In genomic region chr21:17491716-17492414, GRCh38 we compare ENCODE assay signal across 7 cellular contexts. TPM values are rescaled to one million over a fixed set of nuclear protein-coding genes. Genes with fewer than 3 reads are reported as not detected.
DNase-seq lines count a peak whose midpoint lies in the region; ATAC-seq and TF ChIP-seq lines count a peak whose summit lies in the region.

No MANE protein-coding gene starts in this region.

- no peaks in the 10 kb centered on the region for H3K36me3 ChIP-seq in GM23338 (ENCODE audit: insufficient read depth)
- no peaks in the 10 kb centered on the region for H3K36me3 ChIP-seq in transverse colon

- H3K4me3 ChIP-seq in GM23338 (no peak overlapping the region), transverse colon (no peak overlapping the region)

- H3K27ac ChIP-seq in GM23338 (ENCODE audit: low read depth) (no peak overlapping the region), transverse colon (no peak overlapping the region)

- no peaks in the 10 kb centered on the region for H3F3A ChIP-seq in GM23338 (replicated peaks; ENCODE audit: low read depth)

- no peak overlapping the region for H3K4me3 Mint-ChIP-seq in GM23338
- no peak overlapping the region for H3K4me3 Mint-ChIP-seq in natural killer cell

- WGBS in transverse colon (ENCODE audit: low coverage in 1 of 2), 2 donors: 60 to 67% methylated on average over 4 to 7 of the region's 7 CpGs

- intact Hi-C loops in natural killer cell (cut with micrococcal nuclease): no loop called here
- intact Hi-C loops in transverse colon (cut with DNase I; ENCODE audit: low total_unique reads): no loop called here

- H3K4me2 ChIP-seq in GM23338: no peak overlapping the region

- H3K27me3 Mint-ChIP-seq in GM23338 (ENCODE audit: insufficient read depth, low read depth, poor library complexity) (no peaks in the 10 kb centered on the region), natural killer cell (ENCODE audit: low read depth in 2 of 2) (peaks cover 0 to 3% of the 10 kb centered on the region in 2 donors)

- ATAC-seq in GM23338: no peak
- no peak for ATAC-seq in natural killer cell
- ATAC-seq in HG03045 (IDR thresholded peaks at IDR 0.05; ENCODE audit: unreplicated experiment): no peak

- no peaks in the 10 kb centered on the region for H3K9me3 ChIP-seq in transverse colon

- peak overlapping the region; percentile 48; the same call in 1 of the 2 replicates for H2AFZ ChIP-seq in GM23338

- H3K4me1 ChIP-seq in GM23338 (ENCODE audit: insufficient read depth) (no peaks in the 10 kb centered on the region), transverse colon (peaks cover 0 to 13% (median 3%) of the 10 kb centered on the region in 4 donors)

- in situ Hi-C loops in transverse colon (cut with MboI; ENCODE audit: low pct_ligation_motif_present in 1 of 4, low pct_unique_long_range_greater_than_20kb in 1 of 4, low sequenced_read_pairs in 3 of 4): no loop called here

- H3K27me3 ChIP-seq in GM23338 (ENCODE audit: insufficient read depth) (no peaks in the 10 kb centered on the region), transverse colon (no peaks in the 10 kb centered on the region)

- H3K4me1 Mint-ChIP-seq in GM23338 (no peaks in the 10 kb centered on the region), natural killer cell (no peaks in the 10 kb centered on the region)

- H3K9me3 Mint-ChIP-seq in GM23338 (no peaks in the 10 kb centered on the region), natural killer cell (peaks cover 2 to 3% of the 10 kb centered on the region in 2 donors)

- TF ChIP-seq CTCF in GM23338 (conservative IDR thresholded peaks at IDR 0.05; ENCODE audit: low read depth in 2 of 2): no peak
- TF ChIP-seq CTCF in natural killer cell (IDR thresholded peaks at IDR 0.05): no peak
- TF ChIP-seq CTCF in transverse colon (IDR thresholded peaks at IDR 0.05): no peak

- no peak for TF ChIP-seq POLR2A in transverse colon (IDR thresholded peaks at IDR 0.05)

- TF ChIP-seq EP300 in transverse colon (IDR thresholded peaks at IDR 0.05; ENCODE audit: low read depth): no peak

- no peaks in the 10 kb centered on the region for H3K9me2 ChIP-seq in GM23338 (ENCODE audit: insufficient read depth)

- H3K27ac Mint-ChIP-seq in GM23338: no peak overlapping the region
- no peak overlapping the region for H3K27ac Mint-ChIP-seq in natural killer cell

- H3K79me2 ChIP-seq in GM23338 (replicated peaks; ENCODE audit: insufficient read depth): no peaks in the 10 kb centered on the region

- no peak for DNase-seq in GM23338 (ENCODE audit: low spot score)
- peak; percentile 77 for DNase-seq in NCI-H460 (ENCODE audit: extremely low read depth, low read depth)
- DNase-seq in dedifferentiated amniotic fluid mesenchymal stem cell (ENCODE audit: extremely low spot score): peak; percentile 94
- DNase-seq in smooth muscle cell of the brain vasculature (ENCODE audit: low read depth, low spot score): peak; percentile 88
- no peak for DNase-seq in natural killer cell
- DNase-seq in transverse colon: no peak

- H4K20me1 ChIP-seq in GM23338 (replicated peaks; ENCODE audit: insufficient read depth): no peaks in the 10 kb centered on the region

- H3K36me3 Mint-ChIP-seq in GM23338 (ENCODE audit: low read depth): no peaks in the 10 kb centered on the region
- H3K36me3 Mint-ChIP-seq in natural killer cell: no peaks in the 10 kb centered on the region

TF ChIP-seq in GM23338, 12 proteins besides CTCF, POLR2A, EP300 and RAD21:
- TF ChIP-seq POLR2AphosphoS5 (IDR thresholded peaks at IDR 0.05; ENCODE audit: low read depth) (no peak), ZNF331 (CRISPR knock-in tag; IDR thresholded peaks at IDR 0.05; ENCODE audit: low read depth) (no peak), JUNB (IDR thresholded peaks at IDR 0.05; ENCODE audit: unreplicated experiment) (no peak)
TF ChIP-seq in GM23338: peak in this region for 0.

RNA-seq across cellular contexts. Expression of gene CXADR, which starts 21.0 kb away (rescaled TPM):
- total RNA-seq in GM23338 (2014; rRNA removed; shearing (Covaris generic)): 207 and 227 TPM in 2 replicates
- polyA plus RNA-seq in GM23338 (2016; fragmentation: Nextera tagmentation; extraction: Ambion mirVana): 89.4 and 126 TPM in 2 replicates
- total RNA-seq in NCI-H460 (2014; rRNA removed; shearing (Covaris generic)): 22.6 and 25.8 TPM in 2 replicates
- 11.0 and 18.1 TPM in 2 replicates for polyA plus RNA-seq in NCI-H460 (2014; cell fraction: nucleus; rRNA removed)
- under 1 TPM in 1 of 3 donors, not detected in 2; 0.10 TPM for total RNA-seq in natural killer cell
- 100 to 1,000 TPM in 1 of 4 donors, 10 to 100 TPM in 2, 1 to 10 TPM in 1; 4.6 to 136 (median 87.7) TPM for total RNA-seq in transverse colon

Comparison
In these comparisons a context has a peak if more than half of its experiments do, and no peak if none do; other contexts are left out.
1. DNase-seq: peak in NCI-H460 (single experiment), dedifferentiated amniotic fluid mesenchymal stem cell (single experiment) and smooth muscle cell of the brain vasculature (single experiment); none in GM23338 (single experiment), natural killer cell (single experiment) and transverse colon (single experiment).
2. RNA of gene CXADR, which starts 21.0 kb away (total RNA-seq): 207 to 227 TPM in GM23338, 4.6 to 136 TPM in transverse colon and 22.6 to 25.8 TPM in NCI-H460; 0.10 TPM in natural killer cell; every median in the first group is over 4 times any median in the second.